In the genomic region with DNA sequence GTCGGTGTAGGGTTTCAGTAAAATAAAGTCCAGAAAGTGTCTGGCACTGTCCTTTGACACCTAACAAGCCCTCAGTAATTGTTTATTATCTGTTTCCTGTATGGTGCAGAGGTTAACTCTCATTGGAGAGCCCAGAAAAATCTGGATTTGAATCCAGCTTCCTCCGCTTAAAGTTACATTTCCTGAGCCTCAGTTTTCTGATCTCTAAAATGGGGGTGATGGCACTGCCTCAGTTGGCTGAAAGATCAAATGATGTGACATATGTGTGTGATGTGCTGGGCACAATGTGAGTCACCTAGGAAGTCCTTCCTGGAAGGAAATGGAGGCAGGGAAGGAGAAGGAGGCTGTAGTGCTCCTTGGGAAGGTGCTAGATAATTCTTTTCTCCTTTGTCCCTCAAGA, we compare ENCODE assay signal across 21 cellular contexts. TPM values are rescaled to one million over a fixed set of nuclear protein-coding genes. Genes with fewer than 3 reads are reported as not detected.
A peak's percentile ranks its signal among the peaks of the same experiment; 100 is the strongest.
DNase-seq lines count a peak whose midpoint lies in the region; ATAC-seq, FAIRE-seq and TF ChIP-seq lines count a peak whose summit lies in the region.
"Had no signal": no experiment of that assay in that cellular context is flagged by ENCODE, and none has a peak within 500 bp of the region (broad histone marks: within the 10 kb centered on the region; RNA-seq: fewer than 3 reads in every experiment).

No MANE protein-coding gene starts in this region.

- H3K27ac Mint-ChIP-seq in neural progenitor cell: no peak overlapping the region
- H3K27ac Mint-ChIP-seq: B cell; CD4-positive, alpha-beta T cell; CD8-positive, alpha-beta T cell had no signal

- H3K4me1 ChIP-seq in HepG2 (ENCODE audit: insufficient read depth, low read length) (peaks cover 28% of the 10 kb centered on the region), right lobe of liver (peaks cover 0 to 5% (median 0%) of the 10 kb centered on the region in 4 donors), K562 (replicated peaks in 1 of 2; ENCODE audit: control insufficient read depth in 2 of 2, insufficient read depth in 2 of 2, low read length in 2 of 2) (peaks cover 8 to 19% of the 10 kb centered on the region in 2 experiments), neural progenitor cell (peaks cover 31% of the 10 kb centered on the region), tibial nerve (peaks cover 0 to 15% (median under 1%) of the 10 kb centered on the region in 4 donors)

- no peak for TF ChIP-seq CTCF in HepG2 (CRISPR knock-in tag; IDR thresholded peaks at IDR 0.05)
- TF ChIP-seq CTCF in right lobe of liver (IDR thresholded peaks at IDR 0.05): no peak
- no peak for TF ChIP-seq CTCF in HL-60 (IDR thresholded peaks at IDR 0.05; ENCODE audit: insufficient read depth, low read length)
- TF ChIP-seq CTCF in K562 (IDR thresholded peaks at IDR 0.05 in 2 of 3, conservative IDR thresholded peaks at IDR 0.05 in 1 of 3; ENCODE audit: insufficient read depth in 2 of 3, low read depth in 1 of 3, low read length in 3 of 3): no peak
- no peak for TF ChIP-seq CTCF in neural progenitor cell (IDR thresholded peaks at IDR 0.05)
- no peak for TF ChIP-seq CTCF in tibial nerve (IDR thresholded peaks at IDR 0.05)

- no peak overlapping the region for H2AFZ ChIP-seq in HepG2 (ENCODE audit: low read length)
- no peak overlapping the region for H2AFZ ChIP-seq in K562 (ENCODE audit: low read depth, low read length)
- H2AFZ ChIP-seq in neural progenitor cell (replicated peaks): no peak overlapping the region

- H3K27me3 ChIP-seq in HepG2 (ENCODE audit: control insufficient read depth in 1 of 2, insufficient read depth in 2 of 2, low read length in 2 of 2) (peaks cover 0 to 3% of the 10 kb centered on the region in 2 experiments; a peak in 3 of 5 replicates), right lobe of liver (no peaks in the 10 kb centered on the region), HL-60 (ENCODE audit: insufficient read depth, poor library complexity, severe bottlenecking) (no peaks in the 10 kb centered on the region), K562 (ENCODE audit: control insufficient read depth in 2 of 2, insufficient read depth in 2 of 2, low read length in 2 of 2) (no peaks in the 10 kb centered on the region), neural progenitor cell (no peaks in the 10 kb centered on the region), tibial nerve (no peaks in the 10 kb centered on the region)

- intact Hi-C loops in HepG2 (cut with micrococcal nuclease; ENCODE audit: unreplicated experiment) (loop anchor here (5.0 kb wide), 1 partner anchor 325 kb away; no protein-coding TSS in a partner anchor), right lobe of liver (cut with DNase I) (no loop called here), K562 (cut with micrococcal nuclease) (loop anchor here (5.0 kb wide), 2 partner anchors 315 to 515 kb away; no protein-coding TSS in a partner anchor)

- TF ChIP-seq RAD21 in HepG2 (CRISPR knock-in tag; IDR thresholded peaks at IDR 0.05) (no peak), K562 (CRISPR knock-in tag; conservative IDR thresholded peaks at IDR 0.05 in 1 of 2, IDR thresholded peaks at IDR 0.05 in 1 of 2) (no peak)

- CTCF ChIA-PET in HepG2 (lab: Yijun Ruan, JAX; ENCODE audit: low intra/inter-chr PET ratio, low total read pairs) (no interaction called here), K562 (lab: Yijun Ruan, JAX; ENCODE audit: low intra/inter-chr PET ratio) (no interaction called here)

- no peaks in the 10 kb centered on the region for H3K9me1 ChIP-seq in K562 (ENCODE audit: control insufficient read depth, insufficient read depth, low read length)

- WGBS in HepG2 (ENCODE audit: low lambda C conversion rate): 30% methylated on average over 2 of the region's 2 CpGs
- WGBS in right lobe of liver (ENCODE audit: insufficient coverage, low coverage, low lambda C conversion rate, missing lambda C conversion rate): 50% methylated on average over 2 of the region's 2 CpGs
- 25% methylated on average over 2 of the region's 2 CpGs for WGBS in K562 (ENCODE audit: insufficient coverage, low coverage, missing lambda C conversion rate)
- 88 to 91% methylated on average over 2 of the region's 2 CpGs for WGBS in tibial nerve, 2 donors

- H3K4me3 ChIP-seq in HepG2 (replicated peaks in 1 of 3; ENCODE audit: insufficient read depth in 1 of 3, low read depth in 2 of 3, low read length in 3 of 3): no peak overlapping the region
- H3K4me3 ChIP-seq in right lobe of liver: no peak overlapping the region
- H3K4me3 ChIP-seq in HL-60 (replicated peaks; ENCODE audit: insufficient read depth, low read length): no peak overlapping the region
- no peak overlapping the region for H3K4me3 ChIP-seq in K562
- H3K4me3 ChIP-seq in neural progenitor cell: no peak overlapping the region
- H3K4me3 ChIP-seq in tibial nerve: no peak overlapping the region
- H3K4me3 ChIP-seq: A549, GM12878 had no signal

- FAIRE-seq in HepG2 (lab: Jason Lieb, UNC) (no peak), K562 (lab: Jason Lieb, UNC) (no peak)
- FAIRE-seq: A549, G401.6, GM12878, GM12892, GM18507 had no signal

- in situ Hi-C loops in HepG2 (cut with HindIII; ENCODE audit: extremely low pct_ligation_motif_present, low pct_unique_long_range_greater_than_20kb): loop anchor here (10.0 kb wide), 1 partner anchor 183 kb away; no protein-coding TSS in a partner anchor
- in situ Hi-C loops in K562 (cut with MboI): loop anchor here (10.0 kb wide), 2 partner anchors 323 to 433 kb away; no protein-coding TSS in a partner anchor

- TF ChIP-seq EP300 in HepG2 (IDR thresholded peaks at IDR 0.05; ENCODE audit: low read depth in 2 of 2, low read length in 2 of 2): no peak
- no peak for TF ChIP-seq EP300 in HepG2 (CRISPR knock-in tag; IDR thresholded peaks at IDR 0.05; ENCODE audit: borderline replicate concordance)
- TF ChIP-seq EP300 in K562 (IDR thresholded peaks at IDR 0.05; ENCODE audit: low read length): no peak
- no peak for TF ChIP-seq EP300 in tibial nerve (IDR thresholded peaks at IDR 0.05)

- H3K27ac ChIP-seq in HepG2 (ENCODE audit: extremely low read length, insufficient read depth, low read length) (no peak overlapping the region), right lobe of liver (no peak overlapping the region), HL-60 (replicated peaks) (peak overlapping the region; percentile 66), K562 (ENCODE audit: extremely low read depth, low read depth, low read length) (no peak overlapping the region), neural progenitor cell (no peak overlapping the region), caudate nucleus (ENCODE audit: low read depth, low read length) (no peak overlapping the region), tibial nerve (no peak overlapping the region)
- H3K27ac ChIP-seq: 22Rv1 had no signal

- DNase-seq in HepG2 (ENCODE audit: low spot score) (no peak), right lobe of liver (no peak), HL-60 (ENCODE audit: low read depth in 1 of 2, low spot score in 1 of 2) (no peak), K562 (ENCODE audit: extremely low read depth in 1 of 4, low spot score in 3 of 4) (no peak), neural progenitor cell (ENCODE audit: low spot score) (no peak), caudate nucleus (lab: John Stamatoyannopoulos, UW) (no peak), tibial nerve (ENCODE audit: low spot score in 2 of 2) (no peak)
- DNase-seq: C1 segment of cervical spinal cord; Caco-2; Calu3; CD4-positive, alpha-beta T cell; CD8-positive, alpha-beta T cell; DMS79 treated with DMSO at 0.1 percent for 48 hours had no signal

- H3K9me3 ChIP-seq in HepG2 (ENCODE audit: low read length): no peaks in the 10 kb centered on the region
- no peaks in the 10 kb centered on the region for H3K9me3 ChIP-seq in right lobe of liver
- no peaks in the 10 kb centered on the region for H3K9me3 ChIP-seq in K562 (replicated peaks; ENCODE audit: control insufficient read depth, insufficient read depth, low read depth, low read length)
- no peaks in the 10 kb centered on the region for H3K9me3 ChIP-seq in neural progenitor cell (ENCODE audit: low read depth)
- H3K9me3 ChIP-seq in tibial nerve: no peaks in the 10 kb centered on the region
- H3K9me3 ChIP-seq: A549, Caco-2 had no signal

- H3K4me3 Mint-ChIP-seq in neural progenitor cell: no peak overlapping the region
- H3K4me3 Mint-ChIP-seq: B cell; CD4-positive, alpha-beta T cell; CD8-positive, alpha-beta T cell had no signal

- POLR2A ChIA-PET in HepG2 (lab: Yijun Ruan, JAX): no interaction called here
- POLR2A ChIA-PET in K562 (lab: Yijun Ruan, JAX): interaction anchor here (1.0 to 1.5 kb wide), 4 partner anchors 9 to 18 kb away, joined by 3 to 5 read pairs (median 4); no protein-coding TSS in a partner anchor

- no peaks in the 10 kb centered on the region for H3K9me3 Mint-ChIP-seq in neural progenitor cell
- H3K9me3 Mint-ChIP-seq: CD4-positive, alpha-beta T cell; CD8-positive, alpha-beta T cell had no signal

- peaks cover 20% of the 10 kb centered on the region for H3K27me3 Mint-ChIP-seq in neural progenitor cell (ENCODE audit: insufficient read depth, low read depth)
- H3K27me3 Mint-ChIP-seq: B cell; CD4-positive, alpha-beta T cell had no signal

- no peaks in the 10 kb centered on the region for H3K79me2 ChIP-seq in HepG2 (ENCODE audit: insufficient read depth, low read length)
- no peaks in the 10 kb centered on the region for H3K79me2 ChIP-seq in K562 (ENCODE audit: control insufficient read depth, insufficient read depth, low read length)
- H3K79me2 ChIP-seq in neural progenitor cell (ENCODE audit: low read depth): no peaks in the 10 kb centered on the region

- BruUV-seq in HepG2 (replicated peaks; lab: Mats Ljungman, UMichigan) (no TSS peak), K562 (replicated peaks; lab: Mats Ljungman, UMichigan) (no TSS peak)

- H3K4me2 ChIP-seq in HepG2 (ENCODE audit: low read depth, low read length): no peak overlapping the region
- H3K4me2 ChIP-seq in K562 (ENCODE audit: insufficient read depth, low read length): no peak overlapping the region
- peak overlapping the region; percentile 41 for H3K4me2 ChIP-seq in neural progenitor cell
- H3K4me2 ChIP-seq: A549 had no signal

- no peaks in the 10 kb centered on the region for H3K36me3 ChIP-seq in HepG2 (replicated peaks in 1 of 2; ENCODE audit: control insufficient read depth in 1 of 2, insufficient read depth in 2 of 2, low read length in 2 of 2)
- H3K36me3 ChIP-seq in right lobe of liver: no peaks in the 10 kb centered on the region
- H3K36me3 ChIP-seq in K562 (ENCODE audit: control insufficient read depth, insufficient read depth, low read length): no peaks in the 10 kb centered on the region
- no peaks in the 10 kb centered on the region for H3K36me3 ChIP-seq in neural progenitor cell
- no peaks in the 10 kb centered on the region for H3K36me3 ChIP-seq in tibial nerve

- TF ChIP-seq POLR2A in HepG2 (IDR thresholded peaks at IDR 0.05; ENCODE audit: insufficient read depth in 1 of 2, low read depth in 2 of 2, low read length in 2 of 2): no peak
- no peak for TF ChIP-seq POLR2A in right lobe of liver (IDR thresholded peaks at IDR 0.05)
- no peak for TF ChIP-seq POLR2A in K562 (conservative IDR thresholded peaks at IDR 0.05)
- no peak for TF ChIP-seq POLR2A in tibial nerve (IDR thresholded peaks at IDR 0.05)

- no peaks in the 10 kb centered on the region for H4K20me1 ChIP-seq in HepG2 (ENCODE audit: insufficient read depth, low read length)
- no peaks in the 10 kb centered on the region for H4K20me1 ChIP-seq in K562 (replicated peaks; ENCODE audit: control insufficient read depth, insufficient read depth, low read length)
- H4K20me1 ChIP-seq in neural progenitor cell (ENCODE audit: low read depth): no peaks in the 10 kb centered on the region

- no peaks in the 10 kb centered on the region for H3K36me3 Mint-ChIP-seq in neural progenitor cell
- H3K36me3 Mint-ChIP-seq: CD8-positive, alpha-beta T cell had no signal

- peaks cover 21% of the 10 kb centered on the region for H3K4me1 Mint-ChIP-seq in neural progenitor cell

- H3K9ac ChIP-seq in HepG2 (ENCODE audit: insufficient read depth, low read depth, low read length) (no peak overlapping the region), K562 (ENCODE audit: insufficient read depth in 1 of 2, low read depth in 2 of 2, low read length in 2 of 2) (no peak overlapping the region), neural progenitor cell (no peak overlapping the region)

- ATAC-seq in HepG2 (no peak), right lobe of liver (no peak), K562 (no peak), HG03135 (IDR thresholded peaks at IDR 0.05; ENCODE audit: unreplicated experiment) (no peak)
- ATAC-seq: A549; CD8-positive, alpha-beta T cell; GM12878 had no signal

- peaks cover 19% of the 10 kb centered on the region for H3F3A ChIP-seq in neural progenitor cell (ENCODE audit: low read depth)

RNA-seq across cellular contexts. Expression of a gene that starts 14.7 kb away (rescaled TPM):
- total RNA-seq in HepG2 (2016; rRNA removed; fragmentation: Illumina TruSeq; extraction: Trizol): not detected in 2 replicates
- total RNA-seq in HepG2 (2016; cell fraction: cytosol; rRNA removed; fragmentation: Illumina TruSeq; extraction: Trizol; ENCODE audit: low read depth): 0.35 and 0.71 TPM in 2 replicates
- not detected in 2 replicates for total RNA-seq in HepG2 (2016; cell fraction: insoluble cytoplasmic fraction; rRNA removed; fragmentation: Illumina TruSeq; extraction: Trizol)
- 0.28 TPM in 1 of 2 replicates, not detected in the other for total RNA-seq in HepG2 (2016; cell fraction: membrane; rRNA removed; fragmentation: Illumina TruSeq; extraction: Trizol)
- total RNA-seq in HepG2 (2016; cell fraction: nucleus; rRNA removed; fragmentation: Illumina TruSeq; extraction: Trizol): not detected in 2 replicates
- 0.13 and 0.48 TPM in 2 replicates for polyA plus RNA-seq in HepG2 (2011; rRNA removed)
- 0.13 and 0.15 TPM in 2 replicates for polyA plus RNA-seq in HepG2 (2011; cell fraction: cytosol; rRNA removed)
- polyA plus RNA-seq in HepG2 (2011; cell fraction: nucleus; rRNA removed): 0.45 and 0.98 TPM in 2 replicates
- 0.08 and 0.12 TPM in 2 replicates for polyA plus RNA-seq in HepG2 (2012)
- polyA plus RNA-seq in HepG2 (2016; cell fraction: cytosol; fragmentation: Illumina TruSeq; extraction: Trizol; ENCODE audit: low read depth): 0.34 and 0.35 TPM in 2 replicates
- not detected in 2 replicates for polyA plus RNA-seq in HepG2 (2016; cell fraction: insoluble cytoplasmic fraction; fragmentation: Illumina TruSeq; extraction: Trizol; ENCODE audit: low read depth)
- not detected in 2 replicates for polyA plus RNA-seq in HepG2 (2016; cell fraction: membrane; fragmentation: Illumina TruSeq; extraction: Trizol; ENCODE audit: low read depth)
- polyA plus RNA-seq in HepG2 (2016; cell fraction: nucleus; fragmentation: Illumina TruSeq; extraction: Trizol; ENCODE audit: insufficient read depth, low read depth): not detected in 2 replicates
- 0.12 and 0.14 TPM in 2 replicates for polyA minus RNA-seq in HepG2 (2011; rRNA and poly(A)+ RNA removed; ENCODE audit: low replicate concordance)
- not detected in 2 replicates for polyA minus RNA-seq in HepG2 (2011; cell fraction: cytosol; rRNA and poly(A)+ RNA removed)
- 0.52 and 0.62 TPM in 2 replicates for polyA minus RNA-seq in HepG2 (2011; cell fraction: nucleus; rRNA and poly(A)+ RNA removed)
- 10 to 100 TPM in 1 of 6 experiments, 1 to 10 TPM in 5; 3.3 to 19.7 (median 6.3) TPM for total RNA-seq in right lobe of liver
- total RNA-seq in K562 (2011; cell fraction: chromatin; rRNA removed; ENCODE audit: low replicate concordance): 0.32 and 1.6 TPM in 2 replicates
- 0.50 and 0.66 TPM in 2 replicates for total RNA-seq in K562 (2011; cell fraction: nucleolus; rRNA removed)
- 0.22 and 0.84 TPM in 2 replicates for total RNA-seq in K562 (2011; cell fraction: nucleoplasm; rRNA removed)
- total RNA-seq in K562 (2014; rRNA removed): 0.29 and 0.45 TPM in 2 replicates
- 0.41 and 0.47 TPM in 2 replicates for total RNA-seq in K562 (2014; rRNA removed; fragmentation: Illumina TruSeq; extraction: Trizol)
- 0.18 and 0.34 TPM in 2 replicates for total RNA-seq in K562 (2015; rRNA removed; fragmentation: Illumina TruSeq; extraction: Trizol)
- total RNA-seq in K562 (2021): 0.47 and 0.53 TPM in 2 replicates
- polyA plus RNA-seq in K562 (2011; rRNA removed): 0.15 and 0.71 TPM in 2 replicates
- polyA plus RNA-seq in K562 (2011; cell fraction: cytosol; rRNA removed): 0.12 and 1.1 TPM in 2 replicates
- polyA plus RNA-seq in K562 (2011; cell fraction: nucleus; rRNA removed): 0.67 and 3.2 TPM in 2 replicates
- polyA plus RNA-seq in K562 (2012): 0.42 and 0.94 TPM in 2 replicates
- 0.24 and 0.61 TPM in 2 replicates for polyA plus RNA-seq in K562 (2014; fragmentation: Illumina TruSeq; extraction: Trizol)
- under 1 TPM; 0.34 to 0.36 TPM for polyA plus RNA-seq in K562 (2014; fragmentation: Nextera tagmentation; extraction: Ambion mirVana)
- 0.43 and 1.2 TPM in 2 replicates for polyA plus RNA-seq in K562 (2014; rRNA removed)
- 0.42 TPM in 1 of 2 replicates, not detected in the other for polyA minus RNA-seq in K562 (2011; rRNA and poly(A)+ RNA removed)
- polyA minus RNA-seq in K562 (2011; cell fraction: cytosol; rRNA and poly(A)+ RNA removed): 0.95 TPM in 1 of 2 replicates, not detected in the other
- polyA minus RNA-seq in K562 (2011; cell fraction: nucleus; rRNA and poly(A)+ RNA removed): 0.44 and 0.54 TPM in 2 replicates
- total RNA-seq in neural progenitor cell (ENCODE audit: low replicate concordance): 5.9 and 10.3 TPM in 2 replicates
- 10 to 100 TPM; 13.8 to 20.1 (median 17.3) TPM for total RNA-seq in tibial nerve

Comparison
In these comparisons a context has a peak if more than half of its experiments do, and no peak if none do; other contexts are left out.
1. intact Hi-C loops: an anchor here in HepG2 (5.0 kb wide) and K562 (5.0 kb wide); none called in right lobe of liver.